Comparison of ENCODE assay signal across 12 cellular contexts in genomic region chr4:177484613-177485021, GRCh38. TPM values are rescaled to one million over a fixed set of nuclear protein-coding genes. Genes with fewer than 3 reads are reported as not detected.
DNase-seq lines count a peak whose midpoint lies in the region; ATAC-seq, FAIRE-seq and TF ChIP-seq lines count a peak whose summit lies in the region.
"Had no signal": no experiment of that assay in that cellular context is flagged by ENCODE, and none has a peak within 500 bp of the region (broad histone marks: within the 10 kb centered on the region; RNA-seq: fewer than 3 reads in every experiment).

No MANE protein-coding gene starts in this region.

- no peaks in the 10 kb centered on the region for H4K20me1 ChIP-seq in SK-N-SH (ENCODE audit: insufficient read depth)

- H3K27me3 ChIP-seq in HAP-1 (ENCODE audit: low read depth) (no peaks in the 10 kb centered on the region), SK-N-SH (ENCODE audit: insufficient read depth) (no peaks in the 10 kb centered on the region), gastroesophageal sphincter (no peaks in the 10 kb centered on the region)
- no peaks in the 10 kb centered on the region for H3K27me3 ChIP-seq in naive thymus-derived CD4-positive, alpha-beta T cell (ENCODE audit: control insufficient read depth in 2 of 2, insufficient read depth in 2 of 2, low read length in 2 of 2)

- H3K36me3 ChIP-seq in HAP-1 (replicated peaks) (no peaks in the 10 kb centered on the region), SK-N-SH (replicated peaks in 1 of 2; ENCODE audit: control insufficient read depth in 1 of 2, insufficient read depth in 2 of 2, low read length in 1 of 2) (no peaks in the 10 kb centered on the region), gastroesophageal sphincter (no peaks in the 10 kb centered on the region)
- no peaks in the 10 kb centered on the region for H3K36me3 ChIP-seq in naive thymus-derived CD4-positive, alpha-beta T cell (ENCODE audit: control insufficient read depth in 2 of 3, insufficient read depth in 3 of 3, low read length in 3 of 3)

- TF ChIP-seq RAD21 in SK-N-SH (IDR thresholded peaks at IDR 0.05; ENCODE audit: low read length): no peak

- no peaks in the 10 kb centered on the region for H3K9me3 ChIP-seq in HAP-1
- no peaks in the 10 kb centered on the region for H3K9me3 ChIP-seq in SK-N-SH
- H3K9me3 ChIP-seq in naive thymus-derived CD4-positive, alpha-beta T cell (ENCODE audit: control insufficient read depth in 2 of 3, low read length in 3 of 3): no peaks in the 10 kb centered on the region
- no peaks in the 10 kb centered on the region for H3K9me3 ChIP-seq in gastroesophageal sphincter

- H3K27ac Mint-ChIP-seq in naive thymus-derived CD4-positive, alpha-beta T cell: no peak overlapping the region

- POLR2A ChIA-PET in SK-N-SH (lab: Yijun Ruan, JAX): no interaction called here
- POLR2A ChIA-PET in naive thymus-derived CD4-positive, alpha-beta T cell (lab: Charles Lee): no interaction called here

- intact Hi-C loops in naive thymus-derived CD4-positive, alpha-beta T cell (cut with micrococcal nuclease): no loop called here

- peak; percentile 27 to 41 for DNase-seq in HAP-1 (ENCODE audit: low spot score in 2 of 2)
- no peak for DNase-seq in SK-N-SH
- DNase-seq in fibroblast of the conjunctiva (ENCODE audit: low read depth): peak; percentile 53
- peak; percentile 42 for DNase-seq in urothelium cell line (ENCODE audit: low spot score)
- no peak for DNase-seq in naive thymus-derived CD4-positive, alpha-beta T cell
- no peak for DNase-seq in GOT3 (lab: John Stamatoyannopoulos, UW)
- DNase-seq: activated naive CD4-positive, alpha-beta T cell treated with anti-CD3 and anti-CD28 coated beads, Interleukin-2, amount 10 ng/mL, durations not matched to agents 7 days and 5 days; left colon; MM.1S; NCI-H510A treated with DMSO at 0.1 percent for 48 hours; posterior cingulate gyrus had no signal

- 0% methylated on average over 1 of the region's 1 CpG for WGBS in SK-N-SH (ENCODE audit: low lambda C conversion rate)
- WGBS in gastroesophageal sphincter (ENCODE audit: low coverage in 1 of 2), 2 donors: 100% methylated on average over 1 of the region's 1 CpG; no CpG with 5 or more reads in 1 of the 2 donors

- no peak for ATAC-seq in naive thymus-derived CD4-positive, alpha-beta T cell
- ATAC-seq in gastroesophageal sphincter: no peak
- ATAC-seq: left colon had no signal

- H3K4me1 ChIP-seq in HAP-1 (peaks cover 12% of the 10 kb centered on the region), SK-N-SH (ENCODE audit: control insufficient read depth in 1 of 2, insufficient read depth in 2 of 2, low read depth in 1 of 2, low read length in 1 of 2) (peaks cover 0 to 20% of the 10 kb centered on the region in 2 experiments; a peak in 1 of 4 replicates), gastroesophageal sphincter (no peaks in the 10 kb centered on the region)
- peaks cover 0 to 4% of the 10 kb centered on the region in 2 donors for H3K4me1 ChIP-seq in naive thymus-derived CD4-positive, alpha-beta T cell (ENCODE audit: control insufficient read depth in 2 of 2, insufficient read depth in 2 of 2, low read length in 2 of 2)

- H3K9me3 Mint-ChIP-seq in naive thymus-derived CD4-positive, alpha-beta T cell: no peaks in the 10 kb centered on the region
- H3K9me3 Mint-ChIP-seq: activated naive CD4-positive, alpha-beta T cell treated with anti-CD3 and anti-CD28 coated beads, Interleukin-2, amount 10 ng/mL, durations not matched to agents 7 days and 5 days had no signal

- no peak for TF ChIP-seq POLR2A in gastroesophageal sphincter (IDR thresholded peaks at IDR 0.05)

- H3K27me3 Mint-ChIP-seq in naive thymus-derived CD4-positive, alpha-beta T cell: no peaks in the 10 kb centered on the region
- H3K27me3 Mint-ChIP-seq: activated naive CD4-positive, alpha-beta T cell treated with anti-CD3 and anti-CD28 coated beads, Interleukin-2, amount 10 ng/mL, durations not matched to agents 7 days and 5 days had no signal

- peaks cover 0 to 22% (median 4%) of the 10 kb centered on the region in 5 donors for H3K36me3 Mint-ChIP-seq in naive thymus-derived CD4-positive, alpha-beta T cell

- H3K9me2 ChIP-seq in SK-N-SH: no peaks in the 10 kb centered on the region

- H3K4me3 ChIP-seq in HAP-1 (no peak overlapping the region), SK-N-SH (ENCODE audit: low read depth in 2 of 2, low read length in 1 of 2) (no peak overlapping the region), gastroesophageal sphincter (no peak overlapping the region)
- no peak overlapping the region for H3K4me3 ChIP-seq in naive thymus-derived CD4-positive, alpha-beta T cell (ENCODE audit: low read length)

- no peaks in the 10 kb centered on the region for H3K79me2 ChIP-seq in SK-N-SH (ENCODE audit: insufficient read depth)

- H3F3A ChIP-seq in SK-N-SH (replicated peaks; ENCODE audit: insufficient read depth): peaks cover 9% of the 10 kb centered on the region

- H3K4me1 Mint-ChIP-seq in naive thymus-derived CD4-positive, alpha-beta T cell: peaks cover 0 to 20% (median 13%) of the 10 kb centered on the region in 7 donors

- peak overlapping the region in 1 of 2 experiments; percentile 93; a peak in 2 of 4 replicates for H3K27ac ChIP-seq in SK-N-SH (ENCODE audit: low read depth in 2 of 2, low read length in 1 of 2)
- H3K27ac ChIP-seq in naive thymus-derived CD4-positive, alpha-beta T cell (ENCODE audit: low read depth, low read length): no peak overlapping the region
- no peak overlapping the region for H3K27ac ChIP-seq in gastroesophageal sphincter

- no peak overlapping the region for H2AFZ ChIP-seq in SK-N-SH (ENCODE audit: low read depth)

- H3K4me3 Mint-ChIP-seq in naive thymus-derived CD4-positive, alpha-beta T cell: no peak overlapping the region
- H3K4me3 Mint-ChIP-seq: activated naive CD4-positive, alpha-beta T cell treated with anti-CD3 and anti-CD28 coated beads, Interleukin-2, amount 10 ng/mL, durations not matched to agents 7 days and 5 days had no signal

- TF ChIP-seq CTCF in SK-N-SH (IDR thresholded peaks at IDR 0.05): no peak
- no peak for TF ChIP-seq CTCF in gastroesophageal sphincter (IDR thresholded peaks at IDR 0.05)

- peak overlapping the region; percentile 61 for H3K9ac ChIP-seq in SK-N-SH

- CTCF ChIA-PET in SK-N-SH (lab: Yijun Ruan, JAX): no interaction called here
- CTCF ChIA-PET in naive thymus-derived CD4-positive, alpha-beta T cell (lab: Charles Lee): interaction anchor here (0.9 to 1.3 kb wide), 2 partner anchors 10 to 13 kb away, joined by 3 read pairs; no protein-coding TSS in a partner anchor

- FAIRE-seq in urothelium cell line (lab: Jason Lieb, UNC): no peak

- in situ Hi-C loops in HAP-1 (cut with MboI; ENCODE audit: low sequenced_read_pairs): no loop called here

- H3K4me2 ChIP-seq in SK-N-SH: peak overlapping the region; percentile 24

- TF ChIP-seq EP300 in SK-N-SH (IDR thresholded peaks at IDR 0.05; ENCODE audit: borderline replicate concordance in 1 of 2, low read depth in 1 of 2, low read length in 1 of 2) (peak; percentile 29 to 89; a peak in 2 of 4 replicates), gastroesophageal sphincter (IDR thresholded peaks at IDR 0.05) (no peak)

TF ChIP-seq in SK-N-SH, 30 proteins besides CTCF, POLR2A, EP300 and RAD21 (continues in another document):
- TF ChIP-seq USF2 (IDR thresholded peaks at IDR 0.05; ENCODE audit: borderline replicate concordance, low read depth, low read length) (no peak), TAF1 (IDR thresholded peaks at IDR 0.05; ENCODE audit: borderline replicate concordance, low read depth, low read length) (0 out of 2 replicates have a peak, but pooled peaks have one; percentile 24), ELF1 (IDR thresholded peaks at IDR 0.05) (no peak), RFX5 (IDR thresholded peaks at IDR 0.05; ENCODE audit: low read length) (no peak), MXI1 (IDR thresholded peaks at IDR 0.05; ENCODE audit: low read depth, low read length) (no peak), RXRA (IDR thresholded peaks at IDR 0.05; ENCODE audit: borderline replicate concordance, low read depth) (peak; percentile 60; the same call in 1 of the 2 replicates), RCOR1 (IDR thresholded peaks at IDR 0.05; ENCODE audit: low read length) (no peak), TEAD4 (IDR thresholded peaks at IDR 0.05; ENCODE audit: borderline replicate concordance, insufficient read depth) (peak; percentile 49; the same call in 1 of the 2 replicates), FOXM1 (IDR thresholded peaks at IDR 0.05; ENCODE audit: low read depth) (no peak), GABPA (IDR thresholded peaks at IDR 0.05; ENCODE audit: low read depth) (no peak)
- TF ChIP-seq, protein P1, sequence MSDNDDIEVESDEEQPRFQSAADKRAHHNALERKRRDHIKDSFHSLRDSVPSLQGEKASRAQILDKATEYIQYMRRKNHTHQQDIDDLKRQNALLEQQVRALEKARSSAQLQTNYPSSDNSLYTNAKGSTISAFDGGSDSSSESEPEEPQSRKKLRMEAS (IDR thresholded peaks at IDR 0.05; ENCODE audit: low read depth): no peak
- TF ChIP-seq, protein P2, sequence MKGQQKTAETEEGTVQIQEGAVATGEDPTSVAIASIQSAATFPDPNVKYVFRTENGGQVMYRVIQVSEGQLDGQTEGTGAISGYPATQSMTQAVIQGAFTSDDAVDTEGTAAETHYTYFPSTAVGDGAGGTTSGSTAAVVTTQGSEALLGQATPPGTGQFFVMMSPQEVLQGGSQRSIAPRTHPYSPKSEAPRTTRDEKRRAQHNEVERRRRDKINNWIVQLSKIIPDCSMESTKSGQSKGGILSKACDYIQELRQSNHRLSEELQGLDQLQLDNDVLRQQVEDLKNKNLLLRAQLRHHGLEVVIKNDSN (IDR thresholded peaks at IDR 0.05; ENCODE audit: borderline replicate concordance, low read depth): no peak

RNA-seq across cellular contexts. Expression of gene AGA, which starts 42.4 kb away (rescaled TPM):
- 36.8 and 41.7 TPM in 2 replicates for polyA plus RNA-seq in SK-N-SH (2012; rRNA removed)
- polyA plus RNA-seq in SK-N-SH (2012; cell fraction: cytosol; rRNA removed): 40.6 and 43.8 TPM in 2 replicates
- polyA plus RNA-seq in SK-N-SH (2012; cell fraction: nucleus; rRNA removed): 27.7 and 37.2 TPM in 2 replicates
- 10 to 100 TPM; 20.4 to 28.4 (median 24.0) TPM for total RNA-seq in naive thymus-derived CD4-positive, alpha-beta T cell
- polyA plus RNA-seq in naive thymus-derived CD4-positive, alpha-beta T cell: 10 to 100 TPM; 27.0 to 32.8 TPM
- 10 to 100 TPM in 2 of 4 donors, 1 to 10 TPM in 2; 9.3 to 29.1 (median 13.9) TPM for total RNA-seq in gastroesophageal sphincter

Comparison
In these comparisons a context has a peak if more than half of its experiments do, and no peak if none do; other contexts are left out.
1. DNase-seq: peak in HAP-1 (2 of 2), fibroblast of the conjunctiva (single experiment) and urothelium cell line (single experiment); none in SK-N-SH (single experiment), naive thymus-derived CD4-positive, alpha-beta T cell (0 of 9) and GOT3 (single experiment).